In the genomic region with DNA sequence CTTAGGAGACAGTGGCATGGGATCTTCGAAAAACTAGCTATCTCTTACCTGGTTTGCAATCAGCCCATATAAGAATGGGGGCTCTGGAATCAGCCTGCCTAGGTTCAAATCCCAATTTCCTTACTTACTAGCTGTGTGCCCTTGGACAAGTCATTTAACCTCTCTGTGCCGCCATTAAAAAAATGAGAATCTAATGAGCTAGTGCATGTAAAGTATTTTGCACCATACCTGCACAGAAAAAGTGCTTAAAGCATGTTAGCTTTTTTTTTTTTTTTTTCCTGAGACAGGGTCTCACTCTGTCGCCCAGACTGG, we compare ENCODE assay signal across 13 cellular contexts.
"Had no signal": no experiment of that assay in that cellular context is flagged by ENCODE, and none has a peak within 500 bp of the region (broad histone marks: within the 10 kb centered on the region; RNA-seq: fewer than 3 reads in every experiment).

No MANE protein-coding gene starts in this region.

- H3K4me3 Mint-ChIP-seq: naive thymus-derived CD8-positive, alpha-beta T cell; stimulated activated naive B cell treated with anti-CD40 and anti-IgM and Interleukin-4, amounts not matched to agents 10 μg/mL and 1 μg/mL and 100 μg/mL, for 72 hours; stimulated activated naive CD8-positive, alpha-beta T cell treated with anti-CD3 and anti-CD28 coated beads, Interleukin-15, amount 100 ng/mL, for 72 hours had no signal

- H3K4me1 Mint-ChIP-seq: naive thymus-derived CD8-positive, alpha-beta T cell had no signal

- H3K9me3 ChIP-seq: esophagus muscularis mucosa, gastrocnemius medialis, heart right ventricle, mucosa of descending colon, sigmoid colon, testis, tibial nerve had no signal

- H3K36me3 ChIP-seq: esophagus muscularis mucosa, gastrocnemius medialis, heart right ventricle, sigmoid colon, tibial nerve had no signal

- H3K27me3 Mint-ChIP-seq: stimulated activated naive CD8-positive, alpha-beta T cell treated with anti-CD3 and anti-CD28 coated beads, Interleukin-15, amount 100 ng/mL, for 72 hours had no signal

- H3K9me3 Mint-ChIP-seq: naive thymus-derived CD8-positive, alpha-beta T cell; stimulated activated naive CD8-positive, alpha-beta T cell treated with anti-CD3 and anti-CD28 coated beads, Interleukin-15, amount 100 ng/mL, for 72 hours had no signal

- H3K4me3 ChIP-seq: esophagus muscularis mucosa, gastrocnemius medialis, heart right ventricle, mucosa of descending colon, sigmoid colon, skin epidermis, testis, tibial nerve had no signal

- H3K4me1 ChIP-seq: gastrocnemius medialis, heart right ventricle, testis, tibial nerve had no signal

- ATAC-seq: gastrocnemius medialis had no signal

- H3K27ac Mint-ChIP-seq: naive thymus-derived CD8-positive, alpha-beta T cell; stimulated activated naive B cell treated with anti-CD40 and anti-IgM and Interleukin-4, amounts not matched to agents 10 μg/mL and 1 μg/mL and 100 μg/mL, for 72 hours; stimulated activated naive CD8-positive, alpha-beta T cell treated with anti-CD3 and anti-CD28 coated beads, Interleukin-15, amount 100 ng/mL, for 72 hours had no signal

- H3K27me3 ChIP-seq: esophagus muscularis mucosa, gastrocnemius medialis, sigmoid colon, testis, tibial nerve had no signal

- H3K27ac ChIP-seq: epithelial cell of prostate, esophagus muscularis mucosa, gastrocnemius medialis, heart right ventricle, sigmoid colon, testis, tibial nerve had no signal

- H3K36me3 Mint-ChIP-seq: naive thymus-derived CD8-positive, alpha-beta T cell; stimulated activated naive B cell treated with anti-CD40 and anti-IgM and Interleukin-4, amounts not matched to agents 10 μg/mL and 1 μg/mL and 100 μg/mL, for 72 hours had no signal

- DNase-seq: gastrocnemius medialis, posterior cingulate gyrus, sigmoid colon had no signal
